Comparison of ENCODE assay signal across 8 cellular contexts in genomic region chr4:10013722-10014121, GRCh38. TPM values are rescaled to one million over a fixed set of nuclear protein-coding genes. Genes with fewer than 3 reads are reported as not detected.
A peak's percentile ranks its signal among the peaks of the same experiment; 100 is the strongest.
DNase-seq lines count a peak whose midpoint lies in the region; ATAC-seq and TF ChIP-seq lines count a peak whose summit lies in the region.

No MANE protein-coding gene starts in this region.

- H3K27ac ChIP-seq in HCT116 (ENCODE audit: low read depth, low read length): no peak overlapping the region
- no peak overlapping the region for H3K27ac ChIP-seq in left ventricle myocardium inferior (replicated peaks)

- TF ChIP-seq POLR2A in HCT116 (IDR thresholded peaks at IDR 0.05; ENCODE audit: borderline replicate concordance, extremely low read depth, insufficient read depth, insufficient read length): no peak

- H3K4me3 ChIP-seq in HCT116 (replicated peaks in 1 of 2; ENCODE audit: low read depth in 1 of 2, low read length in 2 of 2): no peak overlapping the region
- H3K4me3 ChIP-seq in left ventricle myocardium inferior: no peak overlapping the region

- H2AFZ ChIP-seq in HCT116 (ENCODE audit: low read depth, low read length, poor library complexity, severe bottlenecking): no peak overlapping the region

- TF ChIP-seq CTCF in HCT116 (IDR thresholded peaks at IDR 0.05 in 2 of 3, conservative IDR thresholded peaks at IDR 0.05 in 1 of 3; ENCODE audit: borderline replicate concordance in 1 of 3, insufficient read depth in 1 of 3, low read depth in 2 of 3, low read length in 2 of 3) (peak in 2 of 3 experiments; percentile 65 to 73; a peak in 4 of 6 replicates), left ventricle myocardium inferior (IDR thresholded peaks at IDR 0.05; ENCODE audit: borderline replicate concordance) (peak; percentile 62)

- H3K36me3 ChIP-seq in HCT116 (ENCODE audit: control insufficient read depth in 1 of 2, insufficient read depth in 2 of 2, low read length in 2 of 2) (no peaks in the 10 kb centered on the region), left ventricle myocardium inferior (no peaks in the 10 kb centered on the region)

- no peaks in the 10 kb centered on the region for H3K79me2 ChIP-seq in HCT116 (ENCODE audit: insufficient read depth, low read length)

- peaks cover 0 to 11% of the 10 kb centered on the region in 2 experiments; a peak in 1 of 4 replicates for H3K4me1 ChIP-seq in HCT116 (ENCODE audit: control insufficient read depth in 1 of 2, insufficient read depth in 2 of 2, low read length in 2 of 2)
- H3K4me1 ChIP-seq in left ventricle myocardium inferior: peaks cover 22% of the 10 kb centered on the region

- RAD21 ChIA-PET in HCT116 (lab: Charles Lee; ENCODE audit: low non-redundant PET in 1 of 2, low total read pairs in 2 of 2, uncharacterized antibody in 2 of 2, unreplicated experiment in 2 of 2): interaction anchor here (0.5 to 2.7 kb wide), 3 partner anchors 249 to 310 kb away, joined by 4 to 12 read pairs (median 9); no protein-coding TSS in a partner anchor

- ATAC-seq in HCT116: peak; percentile 72
- no peak for ATAC-seq in HG03045 (IDR thresholded peaks at IDR 0.05; ENCODE audit: unreplicated experiment)

- BruUV-seq in HCT116 (replicated peaks; lab: Mats Ljungman, UMichigan): no TSS peak

- intact Hi-C loops in HCT116 (cut with micrococcal nuclease): loop anchor here (10.0 kb wide), 1 partner anchor 479 kb away; no protein-coding TSS in a partner anchor
- intact Hi-C loops in left ventricle myocardium inferior (cut with micrococcal nuclease): loop anchor here (5.0 to 10.0 kb wide), 2 partner anchors 119 to 251 kb away; no protein-coding TSS in a partner anchor

- H3K9me3 ChIP-seq in HCT116 (ENCODE audit: control insufficient read depth in 1 of 2, insufficient read depth in 1 of 2, low read depth in 1 of 2, low read length in 2 of 2): no peaks in the 10 kb centered on the region
- H3K9me3 ChIP-seq in left ventricle myocardium inferior (replicated peaks): no peaks in the 10 kb centered on the region

- POLR2A ChIA-PET in HCT116 (lab: Charles Lee): no interaction called here

- TF ChIP-seq RAD21 in HCT116 (IDR thresholded peaks at IDR 0.05; ENCODE audit: low read depth): no peak

- H3K4me2 ChIP-seq in HCT116 (ENCODE audit: low read length): no peak overlapping the region

- H3K9ac ChIP-seq in HCT116 (ENCODE audit: low read length): no peak overlapping the region

- H3K27me3 ChIP-seq in HCT116 (ENCODE audit: insufficient read depth, low read length): no peaks in the 10 kb centered on the region
- no peaks in the 10 kb centered on the region for H3K27me3 ChIP-seq in left ventricle myocardium inferior (ENCODE audit: low read depth)

- DNase-seq in NCI-H748 (lab: John Stamatoyannopoulos, UW; ENCODE audit: unreplicated experiment): peak; percentile 34
- DNase-seq in NCI-H748 treated with DMSO at 0.1 percent for 48 hours (lab: John Stamatoyannopoulos, UW): no peak
- DNase-seq in HCT116 (ENCODE audit: low read depth, low spot score): peak; percentile 18
- DNase-seq in NCI-H1105 treated with DMSO at 0.1 percent for 48 hours (lab: John Stamatoyannopoulos, UW): peak; percentile 40
- DNase-seq in activated CD8-positive, alpha-beta memory T cell treated with anti-CD3 and anti-CD28 coated beads, Interleukin-2, amount 50 U/mL, for 4 hours: peak; percentile 27
- DNase-seq in left ventricle myocardium inferior: peak; percentile 47
- peak; percentile 22 for DNase-seq in stimulated activated CD8-positive, alpha-beta memory T cell treated with anti-CD3 and anti-CD28 coated beads, Interleukin-7, amount 100 ng/mL, for 24 hours (ENCODE audit: low read depth)

- H4K20me1 ChIP-seq in HCT116 (ENCODE audit: insufficient read depth): no peaks in the 10 kb centered on the region

- no peaks in the 10 kb centered on the region for H3K9me2 ChIP-seq in HCT116 (ENCODE audit: insufficient read depth)

- CTCF ChIA-PET in HCT116 (lab: Charles Lee): interaction anchor here (1.0 to 4.1 kb wide), 8 partner anchors 9 to 323 kb away, joined by 3 to 62 read pairs (median 6); no protein-coding TSS in a partner anchor

TF ChIP-seq in HCT116, 20 proteins besides CTCF, POLR2A, EP300 and RAD21:
- TF ChIP-seq ZFX (IDR thresholded peaks at IDR 0.05) (no peak), ZNF274 (IDR thresholded peaks at IDR 0.05; ENCODE audit: low read depth, low read length) (no peak), FOSL1 (IDR thresholded peaks at IDR 0.05; ENCODE audit: low read depth) (no peak), CBX3 (IDR thresholded peaks at IDR 0.05; ENCODE audit: low read depth) (no peak), EGR1 (IDR thresholded peaks at IDR 0.05; ENCODE audit: low read depth) (no peak), ELF1 (IDR thresholded peaks at IDR 0.05; ENCODE audit: borderline replicate concordance, low read depth) (no peak), YY1 (IDR thresholded peaks at IDR 0.05; ENCODE audit: extremely low read depth, insufficient replicate concordance, low read depth, low read length) (no peak), EZH2phosphoT487 (IDR thresholded peaks at IDR 0.05; ENCODE audit: borderline replicate concordance) (no peak), JUND (IDR thresholded peaks at IDR 0.05) (no peak), MAX (IDR thresholded peaks at IDR 0.05) (no peak), ATF3 (IDR thresholded peaks at IDR 0.05) (no peak)

RNA-seq across cellular contexts. Expression of gene SLC2A9, which starts 7.6 kb away (rescaled TPM):
- total RNA-seq in HCT116 (2021; ENCODE audit: unreplicated experiment): 2.2 TPM
- 1.2 and 1.7 TPM in 2 replicates for polyA plus RNA-seq in HCT116 (2012)
- total RNA-seq in left ventricle myocardium inferior: 8.2 TPM
